ENCODE assay signal across 1 cellular context in the genomic region with DNA sequence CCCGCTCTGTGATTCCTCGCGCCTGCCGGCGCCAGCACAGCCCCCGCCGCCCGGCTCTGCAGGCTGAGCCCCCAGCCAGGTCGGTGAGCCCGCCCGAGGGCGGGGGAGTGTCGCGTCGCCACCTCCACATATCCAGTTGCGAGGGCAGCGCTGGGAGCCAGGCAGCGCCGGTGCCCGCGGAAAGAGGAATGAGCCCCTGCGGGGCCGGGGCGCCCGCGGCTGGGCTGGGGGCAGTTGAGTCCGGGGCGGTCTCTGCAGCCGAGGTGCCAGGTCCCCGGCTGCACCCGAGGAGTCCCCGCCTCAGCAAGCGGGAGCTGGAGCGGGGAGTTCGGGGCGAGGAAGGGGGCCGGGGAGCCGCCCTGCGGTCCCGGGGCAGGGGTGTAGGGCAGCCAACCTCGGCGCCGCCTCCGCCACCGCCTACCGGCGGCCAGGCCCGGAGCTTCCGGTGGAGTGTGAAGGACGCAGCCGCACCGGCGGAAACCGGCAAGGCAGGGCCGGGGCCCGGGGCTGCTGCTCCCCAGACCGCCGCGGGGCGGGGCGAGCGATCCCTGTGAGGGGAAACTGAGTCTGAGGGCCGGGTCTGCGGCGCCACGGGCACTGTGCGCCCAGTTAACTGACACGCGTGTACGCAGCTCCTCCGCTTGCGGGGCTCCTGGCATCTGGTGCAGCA.
TF ChIP-seq lines count a peak whose summit lies in the region.

No MANE protein-coding gene starts in this region.

TF ChIP-seq in HCT116, 20 proteins besides CTCF, POLR2A, EP300 and RAD21 (continued from another document):
- TF ChIP-seq, protein P1, sequence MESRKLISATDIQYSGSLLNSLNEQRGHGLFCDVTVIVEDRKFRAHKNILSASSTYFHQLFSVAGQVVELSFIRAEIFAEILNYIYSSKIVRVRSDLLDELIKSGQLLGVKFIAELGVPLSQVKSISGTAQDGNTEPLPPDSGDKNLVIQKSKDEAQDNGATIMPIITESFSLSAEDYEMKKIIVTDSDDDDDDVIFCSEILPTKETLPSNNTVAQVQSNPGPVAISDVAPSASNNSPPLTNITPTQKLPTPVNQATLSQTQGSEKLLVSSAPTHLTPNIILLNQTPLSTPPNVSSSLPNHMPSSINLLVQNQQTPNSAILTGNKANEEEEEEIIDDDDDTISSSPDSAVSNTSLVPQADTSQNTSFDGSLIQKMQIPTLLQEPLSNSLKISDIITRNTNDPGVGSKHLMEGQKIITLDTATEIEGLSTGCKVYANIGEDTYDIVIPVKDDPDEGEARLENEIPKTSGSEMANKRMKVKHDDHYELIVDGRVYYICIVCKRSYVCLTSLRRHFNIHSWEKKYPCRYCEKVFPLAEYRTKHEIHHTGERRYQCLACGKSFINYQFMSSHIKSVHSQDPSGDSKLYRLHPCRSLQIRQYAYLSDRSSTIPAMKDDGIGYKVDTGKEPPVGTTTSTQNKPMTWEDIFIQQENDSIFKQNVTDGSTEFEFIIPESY (IDR thresholded peaks at IDR 0.05; ENCODE audit: extremely low read depth, insufficient replicate concordance, low read length), result no peak
- TF ChIP-seq CEBPB (IDR thresholded peaks at IDR 0.05; ENCODE audit: low read depth) (no peak), ZFX (IDR thresholded peaks at IDR 0.05) (peak; percentile 53), SIN3A (IDR thresholded peaks at IDR 0.05; ENCODE audit: low read depth) (no peak), ELF1 (IDR thresholded peaks at IDR 0.05; ENCODE audit: borderline replicate concordance, low read depth) (no peak), SRF (IDR thresholded peaks at IDR 0.05; ENCODE audit: low read depth) (no peak), CBX3 (IDR thresholded peaks at IDR 0.05; ENCODE audit: low read depth) (no peak), EZH2phosphoT487 (IDR thresholded peaks at IDR 0.05; ENCODE audit: borderline replicate concordance) (no peak), EZH2 (IDR thresholded peaks at IDR 0.05) (no peak), POLR2AphosphoS5 (IDR thresholded peaks at IDR 0.05; ENCODE audit: low read depth, low read length) (peak; percentile 67), FOSL1 (IDR thresholded peaks at IDR 0.05; ENCODE audit: low read depth) (no peak), JUND (IDR thresholded peaks at IDR 0.05) (no peak), EGR1 (IDR thresholded peaks at IDR 0.05; ENCODE audit: low read depth) (peak; percentile 40; the same call in 1 of the 2 replicates), ZNF274 (IDR thresholded peaks at IDR 0.05; ENCODE audit: low read depth, low read length) (no peak)
- TF ChIP-seq, protein P2, sequence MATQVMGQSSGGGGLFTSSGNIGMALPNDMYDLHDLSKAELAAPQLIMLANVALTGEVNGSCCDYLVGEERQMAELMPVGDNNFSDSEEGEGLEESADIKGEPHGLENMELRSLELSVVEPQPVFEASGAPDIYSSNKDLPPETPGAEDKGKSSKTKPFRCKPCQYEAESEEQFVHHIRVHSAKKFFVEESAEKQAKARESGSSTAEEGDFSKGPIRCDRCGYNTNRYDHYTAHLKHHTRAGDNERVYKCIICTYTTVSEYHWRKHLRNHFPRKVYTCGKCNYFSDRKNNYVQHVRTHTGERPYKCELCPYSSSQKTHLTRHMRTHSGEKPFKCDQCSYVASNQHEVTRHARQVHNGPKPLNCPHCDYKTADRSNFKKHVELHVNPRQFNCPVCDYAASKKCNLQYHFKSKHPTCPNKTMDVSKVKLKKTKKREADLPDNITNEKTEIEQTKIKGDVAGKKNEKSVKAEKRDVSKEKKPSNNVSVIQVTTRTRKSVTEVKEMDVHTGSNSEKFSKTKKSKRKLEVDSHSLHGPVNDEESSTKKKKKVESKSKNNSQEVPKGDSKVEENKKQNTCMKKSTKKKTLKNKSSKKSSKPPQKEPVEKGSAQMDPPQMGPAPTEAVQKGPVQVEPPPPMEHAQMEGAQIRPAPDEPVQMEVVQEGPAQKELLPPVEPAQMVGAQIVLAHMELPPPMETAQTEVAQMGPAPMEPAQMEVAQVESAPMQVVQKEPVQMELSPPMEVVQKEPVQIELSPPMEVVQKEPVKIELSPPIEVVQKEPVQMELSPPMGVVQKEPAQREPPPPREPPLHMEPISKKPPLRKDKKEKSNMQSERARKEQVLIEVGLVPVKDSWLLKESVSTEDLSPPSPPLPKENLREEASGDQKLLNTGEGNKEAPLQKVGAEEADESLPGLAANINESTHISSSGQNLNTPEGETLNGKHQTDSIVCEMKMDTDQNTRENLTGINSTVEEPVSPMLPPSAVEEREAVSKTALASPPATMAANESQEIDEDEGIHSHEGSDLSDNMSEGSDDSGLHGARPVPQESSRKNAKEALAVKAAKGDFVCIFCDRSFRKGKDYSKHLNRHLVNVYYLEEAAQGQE (IDR thresholded peaks at IDR 0.05; ENCODE audit: low read depth), result no peak
- TF ChIP-seq, protein P3, sequence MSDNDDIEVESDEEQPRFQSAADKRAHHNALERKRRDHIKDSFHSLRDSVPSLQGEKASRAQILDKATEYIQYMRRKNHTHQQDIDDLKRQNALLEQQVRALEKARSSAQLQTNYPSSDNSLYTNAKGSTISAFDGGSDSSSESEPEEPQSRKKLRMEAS (IDR thresholded peaks at IDR 0.05), result no peak
- TF ChIP-seq, protein P4, sequence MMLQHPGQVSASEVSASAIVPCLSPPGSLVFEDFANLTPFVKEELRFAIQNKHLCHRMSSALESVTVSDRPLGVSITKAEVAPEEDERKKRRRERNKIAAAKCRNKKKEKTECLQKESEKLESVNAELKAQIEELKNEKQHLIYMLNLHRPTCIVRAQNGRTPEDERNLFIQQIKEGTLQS (IDR thresholded peaks at IDR 0.05), result no peak
